1 cellular context compared by ENCODE assay signal in the genomic region with DNA sequence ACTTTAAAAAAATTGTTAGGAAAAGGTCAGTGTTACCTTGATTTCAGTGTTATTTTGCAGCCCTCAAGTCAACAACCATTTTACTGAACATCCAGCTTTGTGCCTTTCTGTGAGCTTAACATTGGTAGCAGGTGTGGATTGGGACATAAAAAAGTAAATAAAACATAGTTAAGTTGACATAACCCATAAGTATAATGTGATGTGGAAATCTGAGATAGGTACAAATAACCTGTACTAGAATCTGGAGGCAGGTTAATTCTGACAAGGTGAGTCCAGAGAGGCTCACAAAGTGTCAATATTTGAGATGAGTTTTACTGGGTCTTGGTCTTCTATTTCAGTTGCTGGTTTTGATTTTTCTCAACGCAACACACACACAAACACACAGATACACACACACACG.
TF ChIP-seq lines count a peak whose summit lies in the region.

No MANE protein-coding gene starts in this region.

TF ChIP-seq in HepG2, 621 proteins besides CTCF, POLR2A, EP300 and RAD21 (continued from another document):
- TF ChIP-seq NFE2L1 (CRISPR knock-in tag; IDR thresholded peaks at IDR 0.05; ENCODE audit: borderline replicate concordance) (no peak), ZKSCAN5 (CRISPR knock-in tag; IDR thresholded peaks at IDR 0.05) (no peak), MIER3 (CRISPR knock-in tag; IDR thresholded peaks at IDR 0.05; ENCODE audit: borderline replicate concordance) (no peak), ZNF337 (CRISPR knock-in tag; IDR thresholded peaks at IDR 0.05; ENCODE audit: borderline replicate concordance, low read depth) (no peak), ZNF33B (CRISPR knock-in tag; IDR thresholded peaks at IDR 0.05) (no peak), HNRNPK (IDR thresholded peaks at IDR 0.05; ENCODE audit: low read depth, low read length, poor library complexity, severe bottlenecking) (no peak)
- TF ChIP-seq, protein P1, sequence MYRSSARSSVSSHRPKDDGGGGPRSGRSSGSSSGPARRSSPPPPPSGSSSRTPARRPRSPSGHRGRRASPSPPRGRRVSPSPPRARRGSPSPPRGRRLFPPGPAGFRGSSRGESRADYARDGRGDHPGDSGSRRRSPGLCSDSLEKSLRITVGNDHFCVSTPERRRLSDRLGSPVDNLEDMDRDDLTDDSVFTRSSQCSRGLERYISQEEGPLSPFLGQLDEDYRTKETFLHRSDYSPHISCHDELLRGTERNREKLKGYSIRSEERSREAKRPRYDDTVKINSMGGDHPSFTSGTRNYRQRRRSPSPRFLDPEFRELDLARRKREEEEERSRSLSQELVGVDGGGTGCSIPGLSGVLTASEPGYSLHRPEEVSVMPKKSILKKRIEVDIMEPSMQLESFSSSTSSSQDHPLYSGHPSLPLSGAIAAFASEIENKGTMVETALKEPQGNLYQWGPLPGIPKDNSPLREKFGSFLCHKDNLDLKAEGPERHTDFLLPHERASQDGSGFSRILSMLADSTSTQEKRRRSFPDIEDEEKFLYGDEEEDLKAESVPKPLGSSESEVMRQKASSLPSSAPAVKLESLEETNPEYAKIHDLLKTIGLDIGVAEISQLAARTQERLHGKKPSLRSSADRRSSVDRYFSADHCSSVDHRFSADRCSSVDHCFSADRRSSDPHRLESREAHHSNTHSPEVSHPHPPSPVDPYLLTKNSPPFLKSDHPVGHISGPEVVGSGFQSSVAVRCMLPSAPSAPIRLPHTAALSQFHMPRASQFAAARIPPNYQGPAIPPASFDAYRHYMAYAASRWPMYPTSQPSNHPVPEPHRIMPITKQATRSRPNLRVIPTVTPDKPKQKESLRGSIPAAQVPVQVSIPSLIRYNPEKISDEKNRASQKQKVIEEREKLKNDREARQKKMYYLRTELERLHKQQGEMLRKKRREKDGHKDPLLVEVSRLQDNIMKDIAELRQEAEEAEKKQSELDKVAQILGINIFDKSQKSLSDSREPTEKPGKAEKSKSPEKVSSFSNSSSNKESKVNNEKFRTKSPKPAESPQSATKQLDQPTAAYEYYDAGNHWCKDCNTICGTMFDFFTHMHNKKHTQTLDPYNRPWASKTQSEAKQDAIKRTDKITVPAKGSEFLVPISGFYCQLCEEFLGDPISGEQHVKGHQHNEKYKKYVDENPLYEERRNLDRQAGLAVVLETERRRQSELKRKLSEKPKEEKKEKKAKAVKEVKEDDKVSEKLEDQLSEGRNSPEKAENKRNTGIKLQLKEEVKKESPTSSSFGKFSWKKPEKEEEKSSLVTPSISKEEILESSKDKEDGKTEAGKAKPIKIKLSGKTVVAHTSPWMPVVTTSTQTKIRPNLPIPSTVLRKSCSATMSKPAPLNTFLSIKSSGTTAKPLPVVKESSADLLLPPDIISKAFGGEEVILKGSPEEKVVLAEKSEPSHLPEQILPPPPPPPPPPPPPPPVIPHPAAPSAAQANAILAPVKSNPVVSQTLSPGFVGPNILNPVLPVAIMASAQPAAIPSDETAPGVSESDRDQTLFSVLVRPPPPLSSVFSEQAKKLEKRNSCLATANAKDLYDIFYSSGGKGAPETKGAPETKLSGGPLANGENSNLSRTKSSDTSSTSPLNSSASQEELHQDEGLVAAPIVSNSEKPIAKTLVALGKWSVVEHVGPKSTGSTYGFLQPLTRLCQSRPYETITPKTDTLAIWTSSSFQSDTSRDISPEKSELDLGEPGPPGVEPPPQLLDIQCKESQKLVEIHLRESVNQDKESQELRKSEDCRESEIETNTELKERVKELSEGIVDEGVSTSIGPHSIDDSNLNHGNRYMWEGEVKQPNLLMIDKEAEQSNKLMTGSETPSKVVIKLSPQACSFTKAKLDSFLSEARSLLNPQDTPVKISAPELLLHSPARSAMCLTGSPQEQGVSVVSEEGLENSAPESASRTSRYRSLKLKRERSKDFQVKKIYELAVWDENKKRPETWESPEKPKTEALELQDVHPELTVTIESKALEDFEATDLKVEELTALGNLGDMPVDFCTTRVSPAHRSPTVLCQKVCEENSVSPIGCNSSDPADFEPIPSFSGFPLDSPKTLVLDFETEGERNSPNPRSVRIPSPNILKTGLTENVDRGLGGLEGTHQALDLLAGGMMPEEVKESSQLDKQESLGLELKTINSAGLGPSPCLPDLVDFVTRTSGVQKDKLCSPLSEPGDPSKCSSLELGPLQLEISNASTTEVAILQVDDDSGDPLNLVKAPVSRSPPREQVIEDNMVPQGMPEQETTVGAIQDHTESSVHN (CRISPR knock-in tag; IDR thresholded peaks at IDR 0.05) = no peak
TF ChIP-seq in HepG2: peak in this region for 26.
